ENCODE assay signal across 10 cellular contexts in genomic region chr6:15690451-15690961, GRCh38. TPM values are rescaled to one million over a fixed set of nuclear protein-coding genes. Genes with fewer than 3 reads are reported as not detected.
DNase-seq lines count a peak whose midpoint lies in the region; ATAC-seq and TF ChIP-seq lines count a peak whose summit lies in the region.
"Had no signal": no experiment of that assay in that cellular context is flagged by ENCODE, and none has a peak within 500 bp of the region (broad histone marks: within the 10 kb centered on the region; RNA-seq: fewer than 3 reads in every experiment).

No MANE protein-coding gene starts in this region.

- H3K36me3 Mint-ChIP-seq in progenitor cell of endocrine pancreas (ENCODE audit: insufficient read depth), result no peaks in the 10 kb centered on the region

- intact Hi-C loops in heart right ventricle (cut with DNase I), result loop anchor here in 9 of 10 donors (2.0 to 10.0 kb wide), 7 partner anchors 134 to 516 kb away; partner anchors contain the start of gene MYLIP (in 6 of the 9)
- intact Hi-C loops in Right ventricle myocardium superior (cut with DNase I), result loop anchor here (2.0 to 5.0 kb wide), 3 partner anchors 438 to 517 kb away; partner anchors contain the start of gene MYLIP
- intact Hi-C loops in prostate gland (cut with DNase I), result loop anchor here (2.0 to 5.0 kb wide), 2 partner anchors 492 to 517 kb away; no protein-coding TSS in a partner anchor

- H3K27ac ChIP-seq in heart right ventricle, result peak overlapping the region in 2 of 10 donors; percentile 13 to 67
- no peak overlapping the region for H3K27ac ChIP-seq in mesenchymal stem cell (ENCODE audit: low read length, poor library complexity, severe bottlenecking)
- no peak overlapping the region for H3K27ac ChIP-seq in prostate gland

- H3K4me2 ChIP-seq in mesenchymal stem cell (ENCODE audit: low read length, poor library complexity, severe bottlenecking), result no peak overlapping the region

- ATAC-seq in heart right ventricle (peak in 6 of 8 donors; percentile 16 to 53 (median 31)), Right ventricle myocardium superior (ENCODE audit: poor library complexity) (no peak)

- H3K14ac ChIP-seq in mesenchymal stem cell (ENCODE audit: low read length in 2 of 2), result no peak overlapping the region

- no peak for DNase-seq in heart right ventricle
- no peak for DNase-seq in Right ventricle myocardium superior
- peak; percentile 21 for DNase-seq in SK-MEL-5 (ENCODE audit: low read depth, low spot score)
- no peak for DNase-seq in mesenchymal stem cell
- DNase-seq in activated T-cell treated with anti-CD3 and anti-CD28 coated beads, Interleukin-2, amount 50 U/mL, for 48 hours, result no peak
- DNase-seq in RKO (ENCODE audit: low spot score), result no peak
- no peak for DNase-seq in progenitor cell of endocrine pancreas (ENCODE audit: low spot score, unreplicated experiment)
- no peak for DNase-seq in prostate gland (ENCODE audit: low spot score)

- H2BK120ac ChIP-seq in mesenchymal stem cell (ENCODE audit: low read depth, low read length), result no peak overlapping the region

- TF ChIP-seq CTCF in heart right ventricle (IDR thresholded peaks at IDR 0.05), result no peak
- TF ChIP-seq CTCF in progenitor cell of endocrine pancreas (IDR thresholded peaks at IDR 0.05; ENCODE audit: unreplicated experiment), result no peak
- TF ChIP-seq CTCF in prostate gland (IDR thresholded peaks at IDR 0.05), result no peak

- TF ChIP-seq POLR2A in prostate gland (IDR thresholded peaks at IDR 0.05), result no peak

- peaks cover 15% of the 10 kb centered on the region for H3K27me3 Mint-ChIP-seq in progenitor cell of endocrine pancreas

- peaks cover 11% of the 10 kb centered on the region for H3K4me1 Mint-ChIP-seq in progenitor cell of endocrine pancreas (ENCODE audit: low read depth)
- H3K4me1 Mint-ChIP-seq: endodermal cell had no signal

- H3K9me3 Mint-ChIP-seq in progenitor cell of endocrine pancreas (ENCODE audit: low read depth), result no peaks in the 10 kb centered on the region

- H3K4me1 ChIP-seq in heart right ventricle (peaks cover 0 to 19% (median 9%) of the 10 kb centered on the region in 9 donors), mesenchymal stem cell (ENCODE audit: control insufficient read depth, insufficient read depth, low read depth, low read length) (no peaks in the 10 kb centered on the region), prostate gland (replicated peaks) (no peaks in the 10 kb centered on the region)

- no peaks in the 10 kb centered on the region for H3K36me3 ChIP-seq in heart right ventricle
- H3K36me3 ChIP-seq in mesenchymal stem cell (ENCODE audit: control insufficient read depth in 1 of 2, insufficient read depth in 2 of 2, low read depth in 1 of 2, low read length in 2 of 2), result no peaks in the 10 kb centered on the region
- H3K36me3 ChIP-seq in prostate gland, result no peaks in the 10 kb centered on the region
- H3K36me3 ChIP-seq: tibial nerve had no signal

- H2BK15ac ChIP-seq in mesenchymal stem cell (ENCODE audit: low read depth, poor library complexity, severe bottlenecking), result no peak overlapping the region

- H3K4me3 Mint-ChIP-seq in progenitor cell of endocrine pancreas (ENCODE audit: low read depth), result no peak overlapping the region
- H3K4me3 Mint-ChIP-seq: endodermal cell had no signal

- no peak overlapping the region for H4K91ac ChIP-seq in mesenchymal stem cell (ENCODE audit: low read length)

- H3K27me3 ChIP-seq in heart right ventricle (no peaks in the 10 kb centered on the region), mesenchymal stem cell (ENCODE audit: control insufficient read depth in 1 of 2, insufficient read depth in 1 of 2, low read length in 2 of 2) (peaks cover 0 to 3% of the 10 kb centered on the region in 2 experiments), prostate gland (replicated peaks; ENCODE audit: insufficient read depth) (no peaks in the 10 kb centered on the region)
- H3K27me3 ChIP-seq: tibial nerve had no signal

- peak overlapping the region; percentile 74 for H3K9ac ChIP-seq in mesenchymal stem cell (ENCODE audit: low read length)

- no peak overlapping the region for H3K4ac ChIP-seq in mesenchymal stem cell (ENCODE audit: low read depth in 1 of 2, low read length in 2 of 2)

- H4K8ac ChIP-seq in mesenchymal stem cell (ENCODE audit: low read length), result no peak overlapping the region

- H3K9me3 ChIP-seq in heart right ventricle (no peaks in the 10 kb centered on the region), mesenchymal stem cell (ENCODE audit: control insufficient read depth, low read length) (no peaks in the 10 kb centered on the region), prostate gland (no peaks in the 10 kb centered on the region)
- H3K9me3 ChIP-seq: tibial nerve had no signal

- no peak overlapping the region for H2AFZ ChIP-seq in mesenchymal stem cell (ENCODE audit: low read depth, low read length)

- no peak overlapping the region for H2BK5ac ChIP-seq in mesenchymal stem cell (ENCODE audit: low read depth, low read length, poor library complexity, severe bottlenecking)

- H2BK12ac ChIP-seq in mesenchymal stem cell (ENCODE audit: low read length in 2 of 2), result no peak overlapping the region

- WGBS in heart right ventricle, 2 donors, result 37 to 47% methylated on average over 3 of the region's 3 CpGs
- 91% methylated on average over 3 of the region's 3 CpGs for WGBS in mesenchymal stem cell
- WGBS in prostate gland, result 71% methylated on average over 3 of the region's 3 CpGs

- H3K79me1 ChIP-seq in mesenchymal stem cell (replicated peaks; ENCODE audit: low read length, poor library complexity, severe bottlenecking), result no peaks in the 10 kb centered on the region

- H3K18ac ChIP-seq in mesenchymal stem cell (ENCODE audit: low read depth in 1 of 2, low read length in 2 of 2), result no peak overlapping the region

- in situ Hi-C loops in SK-MEL-5 (cut with HindIII; ENCODE audit: low pct_unique_long_range_greater_than_20kb, low sequenced_read_pairs), result loop anchor here (25.0 kb wide), 1 partner anchor 497 kb away; no protein-coding TSS in a partner anchor

- H3K23ac ChIP-seq in mesenchymal stem cell (ENCODE audit: low read length in 2 of 2), result no peak overlapping the region

- peak overlapping the region; percentile 41 for H2AK5ac ChIP-seq in mesenchymal stem cell (ENCODE audit: low read length, severe bottlenecking)

- no peak overlapping the region for H3K4me3 ChIP-seq in heart right ventricle
- no peak overlapping the region for H3K4me3 ChIP-seq in mesenchymal stem cell (ENCODE audit: insufficient read depth in 1 of 2, low read depth in 1 of 2, low read length in 2 of 2)
- no peak overlapping the region for H3K4me3 ChIP-seq in prostate gland

- no peak overlapping the region for H3K27ac Mint-ChIP-seq in progenitor cell of endocrine pancreas
- H3K27ac Mint-ChIP-seq: endodermal cell had no signal

RNA-seq across cellular contexts. Expression of gene DTNBP1, which starts 27.7 kb away (rescaled TPM):
- total RNA-seq in heart right ventricle (10 to 100 TPM; 14.6 to 27.5 (median 19.1) TPM), Right ventricle myocardium superior (20.8 TPM), progenitor cell of endocrine pancreas (17.7 and 18.7 TPM in 2 replicates), prostate gland (10 to 100 TPM in 1 of 2 donors, 1 to 10 TPM in 1; 9.0 to 14.1 TPM)
- 10 to 100 TPM in 1 of 2 donors, 1 to 10 TPM in 1; 5.0 to 16.8 TPM for polyA plus RNA-seq in heart right ventricle
- total RNA-seq in SK-MEL-5 (2014; rRNA removed; shearing (Covaris generic)), result 8.3 and 11.8 TPM in 2 replicates
- polyA plus RNA-seq in SK-MEL-5 (2015; cell fraction: cytosol; rRNA removed), result 33.9 and 35.4 TPM in 2 replicates
- 13.0 and 22.8 TPM in 2 replicates for polyA plus RNA-seq in SK-MEL-5 (2015; cell fraction: nucleus; rRNA removed)
- 24.9 TPM for polyA plus RNA-seq in mesenchymal stem cell (2013, experiment 1 of 2)
- polyA plus RNA-seq in mesenchymal stem cell (2013, experiment 2 of 2), result 26.0 TPM
